8 cellular contexts compared by ENCODE assay signal in the genomic region with DNA sequence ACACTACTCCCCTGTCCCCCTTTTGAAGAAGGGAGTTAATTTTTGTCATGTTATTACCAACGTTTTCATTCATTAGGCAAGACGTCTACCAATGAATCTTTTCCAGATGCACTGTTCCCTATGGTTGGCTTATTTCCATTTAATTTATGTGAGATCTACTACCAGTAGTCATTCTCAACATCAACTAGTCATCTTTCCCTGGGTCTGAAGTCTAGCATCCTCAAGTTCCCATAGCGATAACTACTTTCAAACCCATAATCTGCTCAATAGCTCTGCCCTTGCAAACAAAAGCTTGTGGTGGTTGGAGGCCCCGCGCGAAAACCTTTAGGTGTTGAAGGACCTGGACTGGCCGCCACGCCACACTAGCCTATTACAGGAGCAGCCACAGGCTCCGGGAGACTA. TPM values are rescaled to one million over a fixed set of nuclear protein-coding genes. Genes with fewer than 3 reads are reported as not detected.
DNase-seq lines count a peak whose midpoint lies in the region; FAIRE-seq and TF ChIP-seq lines count a peak whose summit lies in the region.

No MANE protein-coding gene starts in this region.

- peaks cover 21% of the 10 kb centered on the region for H3K4me1 ChIP-seq in neural progenitor cell

- no peak for DNase-seq in BJ (ENCODE audit: low read depth)
- DNase-seq in H4 (ENCODE audit: low spot score) = peak; percentile 4
- DNase-seq in RPMI8226 = peak; percentile 63
- DNase-seq in endothelial cell (ENCODE audit: low spot score) = no peak
- peak; percentile 76 for DNase-seq in neural progenitor cell (ENCODE audit: low spot score)
- no peak for DNase-seq in GM12891 (ENCODE audit: insufficient read length, low spot score)
- DNase-seq in germinal center (ENCODE audit: low spot score) = no peak
- DNase-seq in AG20443 (ENCODE audit: low spot score) = no peak

- POLR2A ChIA-PET in BJ (lab: Charles Lee) = no interaction called here

- peak overlapping the region; percentile 90 for H3K4me2 ChIP-seq in neural progenitor cell

- no peaks in the 10 kb centered on the region for H3K27me3 ChIP-seq in BJ (ENCODE audit: control insufficient read depth, insufficient read depth, low read length)
- H3K27me3 ChIP-seq in neural progenitor cell = no peaks in the 10 kb centered on the region

- no peak for FAIRE-seq in GM12891 (lab: Jason Lieb, UNC)

- peak overlapping the region; percentile 28 for H2AFZ ChIP-seq in neural progenitor cell (replicated peaks)

- H3K36me3 Mint-ChIP-seq in endothelial cell (ENCODE audit: low read depth, unreplicated experiment) (peaks cover 4% of the 10 kb centered on the region), neural progenitor cell (peaks cover 6% of the 10 kb centered on the region)

- no peak for TF ChIP-seq POLR2A in GM12891 (IDR thresholded peaks at IDR 0.05; ENCODE audit: low read depth, low read length)

- CTCF ChIA-PET in BJ (lab: Yijun Ruan, JAX) = interaction anchor here (0.9 to 3.2 kb wide), 3 partner anchors 11 to 24 kb away, joined by 4 to 31 read pairs (median 5); no protein-coding TSS in a partner anchor

- H3K9me3 ChIP-seq in neural progenitor cell (ENCODE audit: low read depth) = no peaks in the 10 kb centered on the region

- peak overlapping the region; percentile 82 for H3K27ac ChIP-seq in neural progenitor cell

- peaks cover 24% of the 10 kb centered on the region for H4K20me1 ChIP-seq in neural progenitor cell (ENCODE audit: low read depth)

- peak overlapping the region; percentile 29 for H3K9ac ChIP-seq in neural progenitor cell

- peaks cover 14% of the 10 kb centered on the region for H3K4me1 Mint-ChIP-seq in endothelial cell (ENCODE audit: unreplicated experiment)
- peaks cover 20% of the 10 kb centered on the region for H3K4me1 Mint-ChIP-seq in neural progenitor cell

- TF ChIP-seq CTCF in BJ (IDR thresholded peaks at IDR 0.05; ENCODE audit: insufficient read depth, low read depth, low read length) = no peak
- TF ChIP-seq CTCF in endothelial cell (IDR thresholded peaks at IDR 0.05; ENCODE audit: unreplicated experiment) = no peak
- no peak for TF ChIP-seq CTCF in neural progenitor cell (IDR thresholded peaks at IDR 0.05)

- H3K9me3 Mint-ChIP-seq in endothelial cell (ENCODE audit: unreplicated experiment) (no peaks in the 10 kb centered on the region), neural progenitor cell (no peaks in the 10 kb centered on the region)

- H3K4me3 ChIP-seq in BJ (ENCODE audit: low read depth, low read length) (peak overlapping the region; percentile 65), neural progenitor cell (peak overlapping the region; percentile 82)

- H3K27me3 Mint-ChIP-seq in endothelial cell (ENCODE audit: unreplicated experiment) (peaks cover 21% of the 10 kb centered on the region), neural progenitor cell (ENCODE audit: insufficient read depth, low read depth) (peaks cover 5% of the 10 kb centered on the region)

- peaks cover 22% of the 10 kb centered on the region for H3F3A ChIP-seq in neural progenitor cell (ENCODE audit: low read depth)

- H3K36me3 ChIP-seq in BJ (ENCODE audit: control insufficient read depth, insufficient read depth, low read length) (no peaks in the 10 kb centered on the region), neural progenitor cell (no peaks in the 10 kb centered on the region)

- H3K4me3 Mint-ChIP-seq in endothelial cell (ENCODE audit: unreplicated experiment) = peak overlapping the region; percentile 87
- H3K4me3 Mint-ChIP-seq in neural progenitor cell = peak overlapping the region; percentile 98

- H3K27ac Mint-ChIP-seq in endothelial cell (ENCODE audit: unreplicated experiment) = peak overlapping the region; percentile 27
- peak overlapping the region; percentile 27 for H3K27ac Mint-ChIP-seq in neural progenitor cell

- peaks cover 93% of the 10 kb centered on the region for H3K79me2 ChIP-seq in neural progenitor cell (ENCODE audit: low read depth)

TF ChIP-seq in GM12891, 5 proteins besides CTCF, POLR2A, EP300 and RAD21:
- no peak for TF ChIP-seq POU2F2 (IDR thresholded peaks at IDR 0.05; ENCODE audit: low read depth, low read length)
- no peak for TF ChIP-seq TAF1 (IDR thresholded peaks at IDR 0.05; ENCODE audit: low read depth, low read length)
- no peak for TF ChIP-seq PAX5 (IDR thresholded peaks at IDR 0.05; ENCODE audit: insufficient read depth, low read length, severe bottlenecking)
- TF ChIP-seq SPI1 (IDR thresholded peaks at IDR 0.05; ENCODE audit: low read depth, low read length) = no peak
- TF ChIP-seq POLR2AphosphoS5 (IDR thresholded peaks at IDR 0.05; ENCODE audit: low read depth, low read length) = no peak
TF ChIP-seq in GM12891: peak in this region for 0.

RNA-seq across cellular contexts. Expression of a gene that starts 0.8 kb away (rescaled TPM):
- polyA plus RNA-seq in BJ (2011; rRNA removed) = 3.2 and 5.3 TPM in 2 replicates
- polyA minus RNA-seq in BJ (2011; rRNA and poly(A)+ RNA removed) = 3.2 and 4.7 TPM in 2 replicates
- 22.3 and 23.0 TPM in 2 replicates for total RNA-seq in H4 (2014; rRNA removed; shearing (Covaris generic))
- total RNA-seq in endothelial cell (ENCODE audit: unreplicated experiment) = 13.3 TPM
- total RNA-seq in neural progenitor cell (ENCODE audit: low replicate concordance) = 67.6 and 108 TPM in 2 replicates
- polyA plus RNA-seq in GM12891 (2012; ENCODE audit: low read depth, missing spikeins) = 16.6 TPM

RNA-seq across cellular contexts. Expression of a gene that starts 1.5 kb away (rescaled TPM):
- polyA plus RNA-seq in BJ (2011; rRNA removed) = 50.3 and 85.3 TPM in 2 replicates
- polyA minus RNA-seq in BJ (2011; rRNA and poly(A)+ RNA removed) = 17.6 and 19.6 TPM in 2 replicates
- 116 and 158 TPM in 2 replicates for total RNA-seq in H4 (2014; rRNA removed; shearing (Covaris generic))
- total RNA-seq in endothelial cell (ENCODE audit: unreplicated experiment) (74.8 TPM), neural progenitor cell (ENCODE audit: low replicate concordance) (322 and 395 TPM in 2 replicates)
- polyA plus RNA-seq in GM12891 (2012; ENCODE audit: low read depth, missing spikeins) = 151 TPM

RNA-seq across cellular contexts. Expression of a gene that starts 32.8 kb away (rescaled TPM):
- 118 and 145 TPM in 2 replicates for polyA plus RNA-seq in BJ (2011; rRNA removed)
- 78.8 and 93.5 TPM in 2 replicates for polyA minus RNA-seq in BJ (2011; rRNA and poly(A)+ RNA removed)
- 51.1 and 69.6 TPM in 2 replicates for total RNA-seq in H4 (2014; rRNA removed; shearing (Covaris generic))
- 142 TPM for total RNA-seq in endothelial cell (ENCODE audit: unreplicated experiment)
- total RNA-seq in neural progenitor cell (ENCODE audit: low replicate concordance) = 90.8 and 114 TPM in 2 replicates
- 61.0 TPM for polyA plus RNA-seq in GM12891 (2012; ENCODE audit: low read depth, missing spikeins)

RNA-seq across cellular contexts. Expression of a gene that starts 47.3 kb away (rescaled TPM):
- polyA plus RNA-seq in BJ (2011; rRNA removed) = 3.4 and 8.8 TPM in 2 replicates
- polyA minus RNA-seq in BJ (2011; rRNA and poly(A)+ RNA removed) = 4.1 and 4.3 TPM in 2 replicates
- 6.6 and 15.0 TPM in 2 replicates for total RNA-seq in H4 (2014; rRNA removed; shearing (Covaris generic))
- total RNA-seq in endothelial cell (ENCODE audit: unreplicated experiment) (9.6 TPM), neural progenitor cell (ENCODE audit: low replicate concordance) (21.9 and 33.1 TPM in 2 replicates)
- 4.9 TPM for polyA plus RNA-seq in GM12891 (2012; ENCODE audit: low read depth, missing spikeins)

Comparison
In these comparisons a context has a peak if more than half of its experiments do, and no peak if none do; other contexts are left out.
1. DNase-seq: peak in H4 (single experiment), RPMI8226 (single experiment) and neural progenitor cell (single experiment); none in BJ (single experiment), endothelial cell (single experiment), GM12891 (single experiment), germinal center (single experiment) and AG20443 (single experiment).